8 cellular contexts compared by ENCODE assay signal in the genomic region with DNA sequence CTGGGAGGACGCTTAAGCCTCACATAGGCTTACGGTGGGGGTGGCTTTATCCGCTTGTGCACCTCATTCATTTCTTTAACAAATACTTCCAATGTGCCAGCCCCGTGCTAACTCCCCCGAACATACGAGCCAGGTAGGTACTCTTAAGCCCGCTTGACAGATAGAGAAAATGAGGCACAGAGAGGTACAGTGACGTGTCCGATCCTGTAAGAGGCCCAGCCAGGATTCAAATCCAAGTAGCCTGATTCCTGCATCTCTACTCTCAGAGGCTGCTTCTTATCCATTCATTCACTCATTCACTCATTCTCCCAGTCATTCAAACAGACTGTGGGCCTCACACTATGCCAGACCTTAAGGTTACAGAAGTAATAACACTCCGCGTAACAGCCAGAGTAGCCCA. TPM values are rescaled to one million over a fixed set of nuclear protein-coding genes. Genes with fewer than 3 reads are reported as not detected.
DNase-seq lines count a peak whose midpoint lies in the region; ATAC-seq, FAIRE-seq and TF ChIP-seq lines count a peak whose summit lies in the region.

No MANE protein-coding gene starts in this region.

- POLR2A ChIA-PET in K562 (lab: Yijun Ruan, JAX), result interaction anchor here (0.6 to 1.0 kb wide), 4 partner anchors 10 to 181 kb away, joined by 3 to 6 read pairs (median 4); no protein-coding TSS in a partner anchor

- peak overlapping the region; percentile 11 for H3K27ac Mint-ChIP-seq in memory B cell

- ATAC-seq in K562 (no peak; the same call in 2 of the 3 replicates), memory B cell (ENCODE audit: low read depth) (no peak), HG02938 (IDR thresholded peaks at IDR 0.05; ENCODE audit: unreplicated experiment) (no peak)

- H3K4me2 ChIP-seq in K562 (ENCODE audit: insufficient read depth, low read length), result peak overlapping the region; percentile 80

- peaks cover 27% of the 10 kb centered on the region for H3K4me1 Mint-ChIP-seq in memory B cell

- intact Hi-C loops in K562 (cut with micrococcal nuclease), result no loop called here
- intact Hi-C loops in posterior cingulate gyrus (cut with DNase I), result no loop called here

- in situ Hi-C loops in K562 (cut with MboI), result no loop called here

- CTCF ChIA-PET in K562 (lab: Yijun Ruan, JAX; ENCODE audit: low intra/inter-chr PET ratio), result no interaction called here

- WGBS in K562 (ENCODE audit: insufficient coverage, low coverage, missing lambda C conversion rate), result 19% methylated on average over 11 of the region's 11 CpGs

- TF ChIP-seq POLR2A in K562 (conservative IDR thresholded peaks at IDR 0.05), result no peak

- DNase-seq in HFF-Myc (ENCODE audit: extremely low read depth, low read depth) (no peak), K562 (ENCODE audit: extremely low read depth in 1 of 4, low spot score in 3 of 4) (no peak), memory B cell (ENCODE audit: low spot score in 2 of 2) (no peak), DMS114 treated with DMSO at 0.1 percent for 48 hours (lab: John Stamatoyannopoulos, UW; ENCODE audit: unreplicated experiment) (no peak), posterior cingulate gyrus (no peak)
- no peak for DNase-seq in central memory CD4-positive, alpha-beta T cell

- no peak for TF ChIP-seq RAD21 in K562 (CRISPR knock-in tag; conservative IDR thresholded peaks at IDR 0.05 in 1 of 2, IDR thresholded peaks at IDR 0.05 in 1 of 2)

- peak overlapping the region; percentile 88 for H3K4me3 Mint-ChIP-seq in memory B cell

- no peaks in the 10 kb centered on the region for H3K9me3 ChIP-seq in K562 (replicated peaks; ENCODE audit: control insufficient read depth, insufficient read depth, low read depth, low read length)

- BruUV-seq in K562 (replicated peaks; lab: Mats Ljungman, UMichigan), result TSS peak; percentile 80

- H3K4me3 ChIP-seq in HFF-Myc (replicated peaks; ENCODE audit: low read depth, low read length) (peak overlapping the region; percentile 69), K562 (peak overlapping the region; percentile 47)

- 0 out of 2 replicates have a peak, but pooled peaks cover 3% of the 10 kb centered on the region for H4K20me1 ChIP-seq in K562 (replicated peaks; ENCODE audit: control insufficient read depth, insufficient read depth, low read length)

- no peak for TF ChIP-seq EP300 in K562 (IDR thresholded peaks at IDR 0.05; ENCODE audit: low read length)

- H3K27me3 ChIP-seq in K562 (ENCODE audit: control insufficient read depth in 2 of 2, insufficient read depth in 2 of 2, low read length in 2 of 2), result peaks cover 6 to 22% of the 10 kb centered on the region in 2 experiments; a peak in 4 of 5 replicates

- no peak for FAIRE-seq in K562 (lab: Jason Lieb, UNC)

- no peaks in the 10 kb centered on the region for H3K27me3 Mint-ChIP-seq in memory B cell

- H3K9me1 ChIP-seq in K562 (ENCODE audit: control insufficient read depth, insufficient read depth, low read length), result no peaks in the 10 kb centered on the region

- H3K79me2 ChIP-seq in K562 (ENCODE audit: control insufficient read depth, insufficient read depth, low read length), result no peaks in the 10 kb centered on the region

- peak overlapping the region; percentile 35 to 89 for H3K9ac ChIP-seq in K562 (ENCODE audit: insufficient read depth in 1 of 2, low read depth in 2 of 2, low read length in 2 of 2)

- H2AFZ ChIP-seq in K562 (ENCODE audit: low read depth, low read length), result peak overlapping the region; percentile 89

- H3K4me1 ChIP-seq in K562 (replicated peaks in 1 of 2; ENCODE audit: control insufficient read depth in 2 of 2, insufficient read depth in 2 of 2, low read length in 2 of 2), result peaks cover 4 to 7% of the 10 kb centered on the region in 2 experiments; a peak in 4 of 5 replicates

- H3K9me3 Mint-ChIP-seq in memory B cell, result peaks cover 2% of the 10 kb centered on the region

- TF ChIP-seq CTCF in 22Rv1 (IDR thresholded peaks at IDR 0.05) (no peak), HFF-Myc (IDR thresholded peaks at IDR 0.05; ENCODE audit: low read depth, low read length, missing control alignments) (no peak), K562 (IDR thresholded peaks at IDR 0.05 in 2 of 3, conservative IDR thresholded peaks at IDR 0.05 in 1 of 3; ENCODE audit: insufficient read depth in 2 of 3, low read depth in 1 of 3, low read length in 3 of 3) (no peak)

- H3K36me3 Mint-ChIP-seq in memory B cell, result no peaks in the 10 kb centered on the region

- H3K27ac ChIP-seq in 22Rv1 (peak overlapping the region; percentile 38), K562 (ENCODE audit: extremely low read depth, low read depth, low read length) (no peak overlapping the region)

- H3K36me3 ChIP-seq in K562 (ENCODE audit: control insufficient read depth, insufficient read depth, low read length), result no peaks in the 10 kb centered on the region

TF ChIP-seq in K562, 482 proteins besides CTCF, POLR2A, EP300 and RAD21 (continues in another document):
- peak; percentile 7; the same call in 1 of the 2 replicates for TF ChIP-seq RBFOX2 (IDR thresholded peaks at IDR 0.05; ENCODE audit: low read depth, low read length)
- TF ChIP-seq CREM (IDR thresholded peaks at IDR 0.05; ENCODE audit: low read depth), result 0 out of 2 replicates have a peak, but pooled peaks have one; percentile 11
- TF ChIP-seq ZNF24 (IDR thresholded peaks at IDR 0.05), result peak; percentile 74; the same call in 1 of the 2 replicates

RNA-seq across cellular contexts. Expression of a gene that starts 0.5 kb away (rescaled TPM):
- 1.1 and 3.1 TPM in 2 replicates for total RNA-seq in K562 (2011; cell fraction: chromatin; rRNA removed; ENCODE audit: low replicate concordance)
- 1.7 and 1.8 TPM in 2 replicates for total RNA-seq in K562 (2011; cell fraction: nucleolus; rRNA removed)
- 1.5 and 2.1 TPM in 2 replicates for total RNA-seq in K562 (2011; cell fraction: nucleoplasm; rRNA removed)
- total RNA-seq in K562 (2014; rRNA removed) (1.3 and 1.9 TPM in 2 replicates), K562 (2014; rRNA removed; fragmentation: Illumina TruSeq; extraction: Trizol) (0.69 and 0.77 TPM in 2 replicates), K562 (2015; rRNA removed; fragmentation: Illumina TruSeq; extraction: Trizol) (0.83 and 1.0 TPM in 2 replicates), K562 (2021) (1.9 and 4.3 TPM in 2 replicates)
- polyA plus RNA-seq in K562 (2011; rRNA removed) (0.67 and 0.91 TPM in 2 replicates), K562 (2014; fragmentation: Illumina TruSeq; extraction: Trizol) (1.7 and 2.0 TPM in 2 replicates), K562 (2014; fragmentation: Nextera tagmentation; extraction: Ambion mirVana) (under 1 TPM; 0.21 to 0.39 TPM), K562 (2014; rRNA removed) (0.82 and 1.7 TPM in 2 replicates)
- 1.1 and 1.3 TPM in 2 replicates for polyA plus RNA-seq in K562 (2011; cell fraction: cytosol; rRNA removed)
- polyA plus RNA-seq in K562 (2011; cell fraction: nucleus; rRNA removed), result 0.87 and 1.5 TPM in 2 replicates
- 2.0 and 7.6 TPM in 2 replicates for polyA plus RNA-seq in K562 (2012)
- polyA minus RNA-seq in K562 (2011; rRNA and poly(A)+ RNA removed), result 0.39 and 1.6 TPM in 2 replicates
- polyA minus RNA-seq in K562 (2011; cell fraction: cytosol; rRNA and poly(A)+ RNA removed), result 0.73 and 0.76 TPM in 2 replicates
- 1.00 and 1.5 TPM in 2 replicates for polyA minus RNA-seq in K562 (2011; cell fraction: nucleus; rRNA and poly(A)+ RNA removed)

RNA-seq across cellular contexts. Expression of a gene that starts 32.0 kb away (rescaled TPM):
- total RNA-seq in K562 (2011; cell fraction: chromatin; rRNA removed; ENCODE audit: low replicate concordance), result not detected in 2 replicates
- not detected in 2 replicates for total RNA-seq in K562 (2011; cell fraction: nucleolus; rRNA removed)
- total RNA-seq in K562 (2011; cell fraction: nucleoplasm; rRNA removed), result not detected in 2 replicates
- total RNA-seq in K562 (2014; rRNA removed) (not detected in 2 replicates), K562 (2014; rRNA removed; fragmentation: Illumina TruSeq; extraction: Trizol) (not detected in 2 replicates), K562 (2015; rRNA removed; fragmentation: Illumina TruSeq; extraction: Trizol) (0.25 TPM in 1 of 2 replicates, not detected in the other), K562 (2021) (0.29 TPM in 1 of 2 replicates, not detected in the other)
- polyA plus RNA-seq in K562 (2011; rRNA removed) (not detected in 2 replicates), K562 (2014; fragmentation: Illumina TruSeq; extraction: Trizol) (not detected in 2 replicates), K562 (2014; fragmentation: Nextera tagmentation; extraction: Ambion mirVana) (under 1 TPM in 1 of 2 experiments, not detected in 1; 0.06 TPM), K562 (2014; rRNA removed) (not detected in 2 replicates)
- polyA plus RNA-seq in K562 (2011; cell fraction: cytosol; rRNA removed), result not detected in 2 replicates
- not detected in 2 replicates for polyA plus RNA-seq in K562 (2011; cell fraction: nucleus; rRNA removed)
- polyA plus RNA-seq in K562 (2012), result 0.22 TPM in 1 of 2 replicates, not detected in the other
- polyA minus RNA-seq in K562 (2011; rRNA and poly(A)+ RNA removed), result not detected in 2 replicates
- polyA minus RNA-seq in K562 (2011; cell fraction: cytosol; rRNA and poly(A)+ RNA removed), result not detected in 2 replicates
- not detected in 2 replicates for polyA minus RNA-seq in K562 (2011; cell fraction: nucleus; rRNA and poly(A)+ RNA removed)

RNA-seq across cellular contexts. Expression of a gene that starts 39.6 kb away (rescaled TPM):
- not detected in 2 replicates for total RNA-seq in K562 (2011; cell fraction: chromatin; rRNA removed; ENCODE audit: low replicate concordance)
- not detected in 2 replicates for total RNA-seq in K562 (2011; cell fraction: nucleolus; rRNA removed)
- total RNA-seq in K562 (2011; cell fraction: nucleoplasm; rRNA removed), result not detected in 2 replicates
- total RNA-seq in K562 (2014; rRNA removed) (not detected in 2 replicates), K562 (2014; rRNA removed; fragmentation: Illumina TruSeq; extraction: Trizol) (not detected in 2 replicates), K562 (2015; rRNA removed; fragmentation: Illumina TruSeq; extraction: Trizol) (not detected in 2 replicates), K562 (2021) (0.13 and 0.22 TPM in 2 replicates)
- polyA plus RNA-seq in K562 (2011; rRNA removed) (not detected in 2 replicates), K562 (2014; fragmentation: Illumina TruSeq; extraction: Trizol) (0.14 TPM in 1 of 2 replicates, not detected in the other), K562 (2014; fragmentation: Nextera tagmentation; extraction: Ambion mirVana) (not detected), K562 (2014; rRNA removed) (0.85 TPM in 1 of 2 replicates, not detected in the other)
- polyA plus RNA-seq in K562 (2011; cell fraction: cytosol; rRNA removed), result not detected in 2 replicates
- polyA plus RNA-seq in K562 (2011; cell fraction: nucleus; rRNA removed), result not detected in 2 replicates
- polyA plus RNA-seq in K562 (2012), result 0.03 TPM in 1 of 2 replicates, not detected in the other
- not detected in 2 replicates for polyA minus RNA-seq in K562 (2011; rRNA and poly(A)+ RNA removed)
- polyA minus RNA-seq in K562 (2011; cell fraction: cytosol; rRNA and poly(A)+ RNA removed), result not detected in 2 replicates
- polyA minus RNA-seq in K562 (2011; cell fraction: nucleus; rRNA and poly(A)+ RNA removed), result not detected in 2 replicates
